8 cellular contexts compared by ENCODE assay signal in the genomic region with DNA sequence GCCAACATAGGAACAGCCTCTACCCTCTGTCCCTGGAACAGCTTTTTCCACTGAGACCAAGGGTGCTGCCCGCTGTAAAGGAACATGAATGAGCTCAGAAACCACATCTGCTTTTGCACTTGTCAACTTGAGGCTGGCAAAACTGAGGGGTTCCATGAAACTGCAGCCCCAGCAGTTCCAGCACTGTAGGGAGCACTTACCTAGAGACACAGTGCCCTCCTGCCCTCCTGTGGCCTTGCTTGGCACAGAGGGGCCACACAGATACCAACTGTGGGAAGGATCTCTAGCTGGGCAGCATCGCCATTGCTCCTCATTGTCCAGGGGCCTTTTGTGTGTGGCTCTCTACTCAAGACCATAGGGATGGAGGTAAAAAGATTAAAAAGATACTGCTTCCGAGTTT. TPM values are rescaled to one million over a fixed set of nuclear protein-coding genes. Genes with fewer than 3 reads are reported as not detected.
DNase-seq lines count a peak whose midpoint lies in the region; ATAC-seq, FAIRE-seq and TF ChIP-seq lines count a peak whose summit lies in the region.

No MANE protein-coding gene starts in this region.

- H3K14ac ChIP-seq in H1 (ENCODE audit: insufficient read length), result no peak overlapping the region

- TF ChIP-seq CTCF in GM12865 (IDR thresholded peaks at IDR 0.05; ENCODE audit: insufficient read depth, low read depth, low read length, missing control alignments) (peak; percentile 30), H1 (IDR thresholded peaks at IDR 0.05; ENCODE audit: control extremely low read depth in 1 of 3, insufficient read depth in 1 of 3, low read depth in 1 of 3, low read length in 3 of 3) (peak in 1 of 3 experiments; percentile 24; a peak in 1 of 4 replicates), spleen (IDR thresholded peaks at IDR 0.05 in 8 of 11, conservative IDR thresholded peaks at IDR 0.05 in 3 of 11) (peak in 7 of 11 experiments; percentile 21 to 43 (median 36))

- no peaks in the 10 kb centered on the region for H4K20me1 ChIP-seq in H1 (replicated peaks in 1 of 2; ENCODE audit: control insufficient read depth in 1 of 2, insufficient read depth in 2 of 2, low read length in 2 of 2)

- H3K56ac ChIP-seq in H1 (replicated peaks; ENCODE audit: insufficient read length, low read depth, low read length), result no peak overlapping the region

- H4K91ac ChIP-seq in H1 (replicated peaks; ENCODE audit: insufficient read length, low read length), result no peak overlapping the region

- H3K9ac ChIP-seq in H1 (replicated peaks in 1 of 4; ENCODE audit: extremely low read depth in 1 of 4, low read depth in 3 of 4, low read length in 3 of 4), result no peak overlapping the region

- H2AK5ac ChIP-seq in H1 (ENCODE audit: low read depth, low read length), result 0 out of 2 replicates have a peak overlapping the region, but pooled peaks have one; percentile 11

- H3K9me3 ChIP-seq in H1 (ENCODE audit: insufficient read depth in 2 of 2, low read depth in 1 of 2, low read length in 1 of 2), result no peaks in the 10 kb centered on the region
- H3K9me3 ChIP-seq in spleen, result no peaks in the 10 kb centered on the region

- POLR2A ChIA-PET in H1 (lab: Charles Lee; ENCODE audit: partially characterized antibody), result interaction anchor here (0.8 to 1.7 kb wide), 3 partner anchors 13 to 32 kb away, joined by 3 to 5 read pairs (median 5); no protein-coding TSS in a partner anchor

- H3K23ac ChIP-seq in H1 (ENCODE audit: insufficient read length), result no peak overlapping the region

- H3K4me1 ChIP-seq in H1 (replicated peaks in 1 of 4; ENCODE audit: control insufficient read depth in 3 of 4, insufficient read depth in 4 of 4, low read length in 3 of 4) (peaks cover 2 to 9% (median 5%) of the 10 kb centered on the region in 4 experiments), spleen (peaks cover 0 to 96% (median 88%) of the 10 kb centered on the region in 6 donors)

- H3K4me2 ChIP-seq in H1 (ENCODE audit: insufficient read depth in 1 of 2, low read depth in 2 of 2, low read length in 2 of 2), result no peak overlapping the region

- TF ChIP-seq POLR2A in H1 (IDR thresholded peaks at IDR 0.05; ENCODE audit: control extremely low read depth in 1 of 2, low read depth in 2 of 2, low read length in 2 of 2) (no peak), spleen (IDR thresholded peaks at IDR 0.05) (no peak)

- H4K8ac ChIP-seq in H1 (ENCODE audit: extremely low read depth, insufficient read depth, low read length), result no peak overlapping the region

- no peaks in the 10 kb centered on the region for H3K79me2 ChIP-seq in H1 (ENCODE audit: control insufficient read depth in 1 of 2, insufficient read depth in 2 of 2, low read length in 2 of 2)

- H3K4ac ChIP-seq in H1 (replicated peaks; ENCODE audit: insufficient read length, low read depth, low read length), result no peak overlapping the region

- H3K27me3 ChIP-seq in H1 (replicated peaks in 1 of 4; ENCODE audit: control insufficient read depth in 3 of 4, extremely low read depth in 1 of 4, insufficient read depth in 3 of 4, low read length in 3 of 4) (peaks cover 0 to 9% (median 0%) of the 10 kb centered on the region in 4 experiments; a peak in 2 of 7 replicates), spleen (replicated peaks in 1 of 7) (no peaks in the 10 kb centered on the region)

- FAIRE-seq in H1 (lab: Jason Lieb, UNC), result no peak

- H3K23me2 ChIP-seq in H1 (ENCODE audit: low read depth, low read length), result no peaks in the 10 kb centered on the region

- CTCF ChIA-PET in H1 (lab: Charles Lee; ENCODE audit: partially characterized antibody), result interaction anchor here (0.6 to 3.0 kb wide), 14 partner anchors 13 to 139 kb away, joined by 3 to 14 read pairs (median 4); no protein-coding TSS in a partner anchor

- peak; percentile 15 to 46; a peak in 3 of 4 replicates for TF ChIP-seq RAD21 in H1 (IDR thresholded peaks at IDR 0.05 in 1 of 2, conservative IDR thresholded peaks at IDR 0.05 in 1 of 2; ENCODE audit: low read depth in 2 of 2, low read length in 2 of 2)

- H3K18ac ChIP-seq in H1 (ENCODE audit: extremely low read depth, low read length), result no peak overlapping the region

- no peak overlapping the region for H2BK15ac ChIP-seq in H1 (ENCODE audit: low read length)

- H2AFZ ChIP-seq in H1 (ENCODE audit: low read length), result no peak overlapping the region

- 92% methylated on average over 3 of the region's 3 CpGs; no CpG with 5 or more reads in 1 of the 2 experiments for WGBS in H1 (ENCODE audit: extremely low coverage in 1 of 2, insufficient coverage in 1 of 2, insufficient read length in 1 of 2, insufficient replicate concordance in 2 of 2, low coverage in 1 of 2, low lambda C conversion rate in 2 of 2, missing lambda C conversion rate in 1 of 2), 2 experiments
- WGBS in spleen, 5 donors, result 66 to 97% (median 74%) methylated on average over 2 to 3 of the region's 3 CpGs

- no peak overlapping the region for H2BK20ac ChIP-seq in H1 (ENCODE audit: low read length)

- no peak for DNase-seq in GM12865 (ENCODE audit: low read depth)
- peak; percentile 55 for DNase-seq in UCSD-AML1 (lab: John Stamatoyannopoulos, UW; ENCODE audit: unreplicated experiment)
- DNase-seq in H1 (ENCODE audit: low read depth in 1 of 2, low spot score in 2 of 2), result no peak
- peak; percentile 81 for DNase-seq in spleen
- no peak for DNase-seq in occipital lobe (lab: John Stamatoyannopoulos, UW)
- DNase-seq in NCI-H774 (lab: John Stamatoyannopoulos, UW), result no peak

- no peaks in the 10 kb centered on the region for H3K79me1 ChIP-seq in H1 (ENCODE audit: low read depth, low read length)

- intact Hi-C loops in spleen (cut with DNase I; ENCODE audit: low total_unique reads), result no loop called here

- no peak for TF ChIP-seq EP300 in H1 (IDR thresholded peaks at IDR 0.05; ENCODE audit: borderline replicate concordance in 1 of 2, low read depth in 2 of 2, low read length in 2 of 2)

- no peak overlapping the region for H2BK120ac ChIP-seq in H1 (replicated peaks; ENCODE audit: low read depth, low read length)

- ATAC-seq in HG02759 (IDR thresholded peaks at IDR 0.05; ENCODE audit: unreplicated experiment), result no peak
- ATAC-seq in HG02938 (IDR thresholded peaks at IDR 0.05; ENCODE audit: unreplicated experiment), result no peak

- no peak overlapping the region for H3K27ac ChIP-seq in H1 (ENCODE audit: low read depth, low read length)
- peak overlapping the region in 6 of 8 donors; percentile 20 to 56 (median 36) for H3K27ac ChIP-seq in spleen

- H3K4me3 ChIP-seq in GM12865 (ENCODE audit: low read depth, low read length) (no peak overlapping the region), H1 (ENCODE audit: extremely low read depth in 1 of 4, insufficient read depth in 2 of 4, low read depth in 3 of 4, low read length in 4 of 4) (no peak overlapping the region), spleen (no peak overlapping the region)

- H3K36me3 ChIP-seq in H1 (ENCODE audit: control insufficient read depth in 2 of 4, insufficient read depth in 4 of 4, low read length in 3 of 4) (no peaks in the 10 kb centered on the region), spleen (peaks cover 0 to 24% (median 0%) of the 10 kb centered on the region in 6 donors)

- H4K5ac ChIP-seq in H1 (ENCODE audit: insufficient read length, low read depth, low read length), result no peak overlapping the region

- no peak overlapping the region for H2BK5ac ChIP-seq in H1 (ENCODE audit: low read depth, low read length)

- H2BK12ac ChIP-seq in H1 (ENCODE audit: low read depth, low read length), result no peak overlapping the region; the same call in 1 of the 2 replicates

TF ChIP-seq in H1, 55 proteins besides CTCF, POLR2A, EP300 and RAD21:
- TF ChIP-seq ZNF274 (IDR thresholded peaks at IDR 0.05; ENCODE audit: borderline replicate concordance, extremely low read depth, low read length) (no peak), KDM1A (IDR thresholded peaks at IDR 0.05; ENCODE audit: borderline replicate concordance, low read length) (no peak), POU5F1 (IDR thresholded peaks at IDR 0.05; ENCODE audit: low read depth, low read length) (no peak), SIN3A (conservative IDR thresholded peaks at IDR 0.05 in 1 of 2, IDR thresholded peaks at IDR 0.05 in 1 of 2; ENCODE audit: low read depth in 1 of 2, low read length in 2 of 2) (no peak), CHD2 (IDR thresholded peaks at IDR 0.05; ENCODE audit: low read length) (no peak), JUND (IDR thresholded peaks at IDR 0.05; ENCODE audit: low read length) (no peak), SRF (IDR thresholded peaks at IDR 0.05; ENCODE audit: low read depth, low read length) (no peak), EGR1 (IDR thresholded peaks at IDR 0.05; ENCODE audit: borderline replicate concordance, low read depth, low read length) (no peak), KDM5A (IDR thresholded peaks at IDR 0.05; ENCODE audit: low read length) (no peak), SIRT6 (IDR thresholded peaks at IDR 0.05; ENCODE audit: low read length) (no peak)

RNA-seq across cellular contexts. Expression of a gene that starts 51.6 kb away (rescaled TPM):
- total RNA-seq in H1 (2021; fragmentation: NEBNext Ultra II Directional; extraction: Animal tissue kit (Norgen Biotek cat#: 25700)), result 4.2 and 4.8 TPM in 2 replicates
- polyA plus RNA-seq in H1 (2011; rRNA removed) (1.7 and 2.0 TPM in 2 replicates), spleen (10 to 100 TPM in 2 of 3 donors, 1 to 10 TPM in 1; 8.5 to 24.4 (median 11.8) TPM)
- polyA plus RNA-seq in H1 (2011; cell fraction: cytosol; rRNA removed), result 1.9 TPM
- polyA plus RNA-seq in H1 (2011; cell fraction: nucleus; rRNA removed), result 3.6 TPM
- polyA plus RNA-seq in H1 (2012, experiment 1 of 2), result 3.0 to 3.4 TPM (median 3.2 TPM) in 4 replicates
- 3.4 TPM for polyA plus RNA-seq in H1 (2012, experiment 2 of 2)
- 2.3 TPM for polyA plus RNA-seq in H1 (2013, experiment 1 of 2)
- 2.4 TPM for polyA plus RNA-seq in H1 (2013, experiment 2 of 2)
- 3.7 and 4.3 TPM in 2 replicates for polyA minus RNA-seq in H1 (2011; rRNA and poly(A)+ RNA removed)
- 4.2 TPM for polyA minus RNA-seq in H1 (2011; cell fraction: cytosol; rRNA and poly(A)+ RNA removed)
- 6.3 TPM for polyA minus RNA-seq in H1 (2011; cell fraction: nucleus; rRNA and poly(A)+ RNA removed)
- total RNA-seq in spleen (10 to 100 TPM; 51.1 to 74.6 (median 68.2) TPM), occipital lobe (3.9 TPM)

Comparison
In these comparisons a context has a peak if more than half of its experiments do, and no peak if none do; other contexts are left out.
1. DNase-seq: peak in UCSD-AML1 (single experiment) and spleen (single experiment); none in GM12865 (single experiment), H1 (0 of 2), occipital lobe (single experiment) and NCI-H774 (single experiment).